Comparison of ENCODE assay signal across 17 cellular contexts in genomic region chr3:13332740-13333139, GRCh38.
DNase-seq lines count a peak whose midpoint lies in the region; ATAC-seq and TF ChIP-seq lines count a peak whose summit lies in the region.
"Had no signal": no experiment of that assay in that cellular context is flagged by ENCODE, and none has a peak within 500 bp of the region (broad histone marks: within the 10 kb centered on the region; RNA-seq: fewer than 3 reads in every experiment).

No MANE protein-coding gene starts in this region.

- no peaks in the 10 kb centered on the region for H3K27me3 Mint-ChIP-seq in CD4-positive, alpha-beta T cell
- no peaks in the 10 kb centered on the region for H3K27me3 Mint-ChIP-seq in memory B cell
- H3K27me3 Mint-ChIP-seq: activated CD4-positive, alpha-beta T cell treated with anti-CD3 and anti-CD28 coated beads, Interleukin-2, amount 10 ng/mL, durations not matched to agents 24 days and 14 days had no signal

- H4K91ac ChIP-seq in trophoblast cell (ENCODE audit: low read depth, low read length) = no peak overlapping the region

- peaks cover 16% of the 10 kb centered on the region for H3K79me2 ChIP-seq in OCI-LY3 (ENCODE audit: low read length)
- no peaks in the 10 kb centered on the region for H3K79me2 ChIP-seq in trophoblast cell (ENCODE audit: control insufficient read depth, insufficient read depth, low read length, poor library complexity)

- H3K9me3 ChIP-seq in CD4-positive, alpha-beta T cell (ENCODE audit: control insufficient read depth, low read length) = no peaks in the 10 kb centered on the region
- no peaks in the 10 kb centered on the region for H3K9me3 ChIP-seq in OCI-LY3 (ENCODE audit: insufficient read depth, low read length)
- no peaks in the 10 kb centered on the region for H3K9me3 ChIP-seq in trophoblast cell (ENCODE audit: insufficient read depth, low read depth, low read length)
- H3K9me3 ChIP-seq: suprapubic skin had no signal

- H3K9ac ChIP-seq in OCI-LY3 (ENCODE audit: low read length) (peak overlapping the region; percentile 39; the same call in 1 of the 2 replicates), trophoblast cell (ENCODE audit: low read length) (no peak overlapping the region)

- H3K4me1 ChIP-seq in OCI-LY3 (ENCODE audit: low read length) = peaks cover 60% of the 10 kb centered on the region
- no peaks in the 10 kb centered on the region for H3K4me1 ChIP-seq in trophoblast cell (ENCODE audit: control insufficient read depth in 1 of 2, insufficient read depth in 2 of 2, low read length in 2 of 2)
- H3K4me1 ChIP-seq: suprapubic skin had no signal

- H3K27ac ChIP-seq in CD4-positive, alpha-beta T cell (ENCODE audit: low read depth, low read length) = no peak overlapping the region
- H3K27ac ChIP-seq in OCI-LY3 (ENCODE audit: low read length) (peak overlapping the region; percentile 94), trophoblast cell (ENCODE audit: low read depth, low read length) (no peak overlapping the region)
- H3K27ac ChIP-seq: C4-2B, suprapubic skin had no signal

- H3K23ac ChIP-seq in trophoblast cell (ENCODE audit: low read length) = no peak overlapping the region

- no peak overlapping the region for H3K4me3 Mint-ChIP-seq in CD4-positive, alpha-beta T cell
- peak overlapping the region; percentile 57 for H3K4me3 Mint-ChIP-seq in memory B cell
- H3K4me3 Mint-ChIP-seq: activated CD4-positive, alpha-beta T cell treated with anti-CD3 and anti-CD28 coated beads, Interleukin-2, amount 10 ng/mL, durations not matched to agents 24 days and 14 days; nephron; T-helper 1 cell treated with Interleukin-12 subunit alpha and Interleukin-12 subunit beta and Interleukin-4 antibody, amounts not matched to agents 30 μg/mL and 1 μg/mL, for 36 hours had no signal

- no peak overlapping the region for H2BK12ac ChIP-seq in trophoblast cell (ENCODE audit: low read length)

- CTCF ChIA-PET in CD4-positive, alpha-beta T cell (lab: Charles Lee) = no interaction called here

- no peak overlapping the region for H2AK5ac ChIP-seq in trophoblast cell (ENCODE audit: low read length)

- H3K18ac ChIP-seq in trophoblast cell (ENCODE audit: low read length) = no peak overlapping the region

- no peak overlapping the region for H4K12ac ChIP-seq in trophoblast cell (ENCODE audit: low read depth, low read length)

- intact Hi-C loops in CD4-positive, alpha-beta T cell (cut with DNase I, micrococcal nuclease) = no loop called here

- H3K27me3 ChIP-seq in CD4-positive, alpha-beta T cell (ENCODE audit: control insufficient read depth, insufficient read depth, low read length) = no peaks in the 10 kb centered on the region
- no peaks in the 10 kb centered on the region for H3K27me3 ChIP-seq in OCI-LY3 (ENCODE audit: low read depth, low read length)
- H3K27me3 ChIP-seq in trophoblast cell (ENCODE audit: insufficient read depth, low read length) = no peaks in the 10 kb centered on the region
- H3K27me3 ChIP-seq: suprapubic skin had no signal

- no peaks in the 10 kb centered on the region for H3K9me3 Mint-ChIP-seq in CD4-positive, alpha-beta T cell
- H3K9me3 Mint-ChIP-seq in memory B cell = no peaks in the 10 kb centered on the region
- H3K9me3 Mint-ChIP-seq: activated CD4-positive, alpha-beta T cell treated with anti-CD3 and anti-CD28 coated beads, Interleukin-2, amount 10 ng/mL, durations not matched to agents 24 days and 14 days; nephron; T-helper 1 cell treated with Interleukin-12 subunit alpha and Interleukin-12 subunit beta and Interleukin-4 antibody, amounts not matched to agents 30 μg/mL and 1 μg/mL, for 36 hours had no signal

- H3K36me3 Mint-ChIP-seq in CD4-positive, alpha-beta T cell (ENCODE audit: low read depth) = peaks cover 97% of the 10 kb centered on the region
- peaks cover 29% of the 10 kb centered on the region for H3K36me3 Mint-ChIP-seq in memory B cell

- no peak for DNase-seq in CD4-positive, alpha-beta T cell
- DNase-seq in memory B cell (ENCODE audit: low spot score in 2 of 2) (no peak), mucosa of gallbladder (ENCODE audit: low spot score) (no peak), trophoblast cell (no peak), NCI-H748 (lab: John Stamatoyannopoulos, UW; ENCODE audit: unreplicated experiment) (no peak)
- DNase-seq: activated CD4-positive, alpha-beta T cell treated with anti-CD3 and anti-CD28 coated beads, Interleukin-2, amount 10 ng/mL, durations not matched to agents 24 days and 14 days; activated gamma-delta T cell treated with Interleukin-2 at 50 U/mL for 16 hours; GOT3; NCI-H2227 treated with DMSO at 0.1 percent for 48 hours had no signal

- no peaks in the 10 kb centered on the region for H3K4me1 Mint-ChIP-seq in CD4-positive, alpha-beta T cell (ENCODE audit: low read depth)
- H3K4me1 Mint-ChIP-seq in memory B cell = peaks cover 30% of the 10 kb centered on the region
- H3K4me1 Mint-ChIP-seq: activated CD4-positive, alpha-beta T cell treated with anti-CD3 and anti-CD28 coated beads, Interleukin-2, amount 10 ng/mL, durations not matched to agents 24 days and 14 days had no signal

- H3K4me2 ChIP-seq in OCI-LY3 (ENCODE audit: low read length) = peak overlapping the region; percentile 56
- H3K4me2 ChIP-seq in trophoblast cell (ENCODE audit: low read length) = no peak overlapping the region

- peaks cover 85% of the 10 kb centered on the region for H3K36me3 ChIP-seq in OCI-LY3 (replicated peaks; ENCODE audit: low read depth, low read length)
- H3K36me3 ChIP-seq in trophoblast cell (ENCODE audit: control insufficient read depth in 1 of 2, insufficient read depth in 2 of 2, low read length in 2 of 2) = peaks cover 0 to 2% of the 10 kb centered on the region in 2 experiments

- no peak overlapping the region for H2BK120ac ChIP-seq in trophoblast cell (ENCODE audit: insufficient read depth, low read length, poor library complexity)

- peak overlapping the region; percentile 78 for H3K27ac Mint-ChIP-seq in CD4-positive, alpha-beta T cell
- H3K27ac Mint-ChIP-seq in memory B cell = peak overlapping the region; percentile 90
- H3K27ac Mint-ChIP-seq: activated CD4-positive, alpha-beta T cell treated with anti-CD3 and anti-CD28 coated beads, Interleukin-2, amount 10 ng/mL, durations not matched to agents 24 days and 14 days; T-helper 1 cell treated with Interleukin-12 subunit alpha and Interleukin-12 subunit beta and Interleukin-4 antibody, amounts not matched to agents 30 μg/mL and 1 μg/mL, for 36 hours had no signal

- no peak overlapping the region for H4K8ac ChIP-seq in trophoblast cell (ENCODE audit: low read depth, low read length)

- no peak overlapping the region for H2AFZ ChIP-seq in OCI-LY3 (ENCODE audit: low read depth, low read length)
- no peak overlapping the region for H2AFZ ChIP-seq in trophoblast cell (ENCODE audit: insufficient read depth, low read length, poor library complexity)

- POLR2A ChIA-PET in CD4-positive, alpha-beta T cell (lab: Charles Lee) = no interaction called here

- no peak overlapping the region for H3K4ac ChIP-seq in trophoblast cell (ENCODE audit: low read depth, low read length)

- no peaks in the 10 kb centered on the region for H4K20me1 ChIP-seq in OCI-LY3 (ENCODE audit: insufficient read depth, low read length)

- peak overlapping the region; percentile 14; the same call in 1 of the 2 replicates for H3K4me3 ChIP-seq in OCI-LY3 (ENCODE audit: low read length)
- H3K4me3 ChIP-seq in trophoblast cell (ENCODE audit: low read depth, low read length) = no peak overlapping the region
- H3K4me3 ChIP-seq: suprapubic skin had no signal

- no peak overlapping the region for H3K14ac ChIP-seq in trophoblast cell (ENCODE audit: low read length)

- H2BK5ac ChIP-seq in trophoblast cell (ENCODE audit: low read depth, low read length, poor library complexity) = no peak overlapping the region

- no peaks in the 10 kb centered on the region for H3K79me1 ChIP-seq in trophoblast cell (ENCODE audit: low read length)

- no peak for TF ChIP-seq CTCF in CD4-positive, alpha-beta T cell (IDR thresholded peaks at IDR 0.05)
- no peak for TF ChIP-seq CTCF in OCI-LY3 (IDR thresholded peaks at IDR 0.05; ENCODE audit: low read depth, low read length)

- WGBS in trophoblast cell (ENCODE audit: extremely low coverage, insufficient coverage, insufficient read length) = no CpG with 5 or more reads among the region's 6 CpGs

- no peak for ATAC-seq in CD4-positive, alpha-beta T cell (ENCODE audit: poor library complexity)
- ATAC-seq in GM18907 (IDR thresholded peaks at IDR 0.05; ENCODE audit: unreplicated experiment) = peak; percentile 5
- no peak for ATAC-seq in memory B cell (ENCODE audit: low read depth)
- ATAC-seq in GM18517 (IDR thresholded peaks at IDR 0.05; ENCODE audit: unreplicated experiment) = no peak
- ATAC-seq: Panc1 had no signal
